In the genomic region with DNA sequence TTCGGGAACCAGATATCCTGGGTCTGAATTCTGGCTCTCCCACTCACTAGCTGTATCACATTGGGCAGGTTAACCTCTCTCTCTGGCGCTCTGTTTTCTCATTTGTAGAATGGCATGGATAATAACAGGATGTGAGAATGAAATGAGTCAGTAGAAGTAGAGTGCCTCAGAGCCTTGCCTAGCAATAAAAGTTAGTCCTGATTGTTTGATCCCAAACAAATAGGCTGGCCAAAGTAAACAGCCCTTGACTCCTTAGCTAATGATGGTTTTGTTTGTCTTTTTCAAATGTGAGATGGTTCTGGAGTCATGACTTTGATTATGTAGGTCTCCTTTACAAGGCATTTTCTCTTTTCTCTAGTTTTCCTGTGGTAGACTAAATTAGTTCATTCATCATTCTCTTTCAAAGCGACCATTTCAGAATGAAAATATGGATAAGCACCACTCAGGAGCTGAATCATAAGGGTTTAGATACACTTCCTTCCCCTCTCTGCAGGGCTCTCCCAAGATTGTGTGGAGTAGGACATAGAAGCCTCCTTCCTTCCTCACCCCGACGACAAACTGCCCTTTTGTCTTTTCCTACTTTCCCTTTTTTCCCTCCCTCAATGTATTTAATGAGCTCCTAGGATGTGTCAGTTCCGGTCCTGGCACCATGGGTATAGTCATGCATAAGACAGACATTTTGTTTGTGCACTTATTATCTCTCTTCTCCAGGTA, we compare ENCODE assay signal across 1 cellular context.
TF ChIP-seq lines count a peak whose summit lies in the region.

No MANE protein-coding gene starts in this region.

TF ChIP-seq in HCT116, 20 proteins besides CTCF, POLR2A, EP300 and RAD21 (continued from another document):
- TF ChIP-seq, protein P1, sequence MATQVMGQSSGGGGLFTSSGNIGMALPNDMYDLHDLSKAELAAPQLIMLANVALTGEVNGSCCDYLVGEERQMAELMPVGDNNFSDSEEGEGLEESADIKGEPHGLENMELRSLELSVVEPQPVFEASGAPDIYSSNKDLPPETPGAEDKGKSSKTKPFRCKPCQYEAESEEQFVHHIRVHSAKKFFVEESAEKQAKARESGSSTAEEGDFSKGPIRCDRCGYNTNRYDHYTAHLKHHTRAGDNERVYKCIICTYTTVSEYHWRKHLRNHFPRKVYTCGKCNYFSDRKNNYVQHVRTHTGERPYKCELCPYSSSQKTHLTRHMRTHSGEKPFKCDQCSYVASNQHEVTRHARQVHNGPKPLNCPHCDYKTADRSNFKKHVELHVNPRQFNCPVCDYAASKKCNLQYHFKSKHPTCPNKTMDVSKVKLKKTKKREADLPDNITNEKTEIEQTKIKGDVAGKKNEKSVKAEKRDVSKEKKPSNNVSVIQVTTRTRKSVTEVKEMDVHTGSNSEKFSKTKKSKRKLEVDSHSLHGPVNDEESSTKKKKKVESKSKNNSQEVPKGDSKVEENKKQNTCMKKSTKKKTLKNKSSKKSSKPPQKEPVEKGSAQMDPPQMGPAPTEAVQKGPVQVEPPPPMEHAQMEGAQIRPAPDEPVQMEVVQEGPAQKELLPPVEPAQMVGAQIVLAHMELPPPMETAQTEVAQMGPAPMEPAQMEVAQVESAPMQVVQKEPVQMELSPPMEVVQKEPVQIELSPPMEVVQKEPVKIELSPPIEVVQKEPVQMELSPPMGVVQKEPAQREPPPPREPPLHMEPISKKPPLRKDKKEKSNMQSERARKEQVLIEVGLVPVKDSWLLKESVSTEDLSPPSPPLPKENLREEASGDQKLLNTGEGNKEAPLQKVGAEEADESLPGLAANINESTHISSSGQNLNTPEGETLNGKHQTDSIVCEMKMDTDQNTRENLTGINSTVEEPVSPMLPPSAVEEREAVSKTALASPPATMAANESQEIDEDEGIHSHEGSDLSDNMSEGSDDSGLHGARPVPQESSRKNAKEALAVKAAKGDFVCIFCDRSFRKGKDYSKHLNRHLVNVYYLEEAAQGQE (IDR thresholded peaks at IDR 0.05; ENCODE audit: low read depth), result no peak
- TF ChIP-seq JUND (IDR thresholded peaks at IDR 0.05) (peak; percentile 94), EGR1 (IDR thresholded peaks at IDR 0.05; ENCODE audit: low read depth) (0 out of 2 replicates have a peak, but pooled peaks have one; percentile 36), CBX3 (IDR thresholded peaks at IDR 0.05; ENCODE audit: low read depth) (peak; percentile 92), SP1 (IDR thresholded peaks at IDR 0.05; ENCODE audit: low read depth) (peak; percentile 95), TCF7L2 (IDR thresholded peaks at IDR 0.05; ENCODE audit: borderline replicate concordance, extremely low read depth, insufficient read depth, insufficient read length) (no peak), ZNF274 (IDR thresholded peaks at IDR 0.05; ENCODE audit: low read depth, low read length) (no peak), EZH2 (IDR thresholded peaks at IDR 0.05) (no peak), CEBPB (IDR thresholded peaks at IDR 0.05; ENCODE audit: low read depth) (peak; percentile 83), YY1 (IDR thresholded peaks at IDR 0.05; ENCODE audit: extremely low read depth, insufficient replicate concordance, low read depth, low read length) (peak; percentile 44), SRF (IDR thresholded peaks at IDR 0.05; ENCODE audit: low read depth) (0 out of 2 replicates have a peak, but pooled peaks have one; percentile 54), EZH2phosphoT487 (IDR thresholded peaks at IDR 0.05; ENCODE audit: borderline replicate concordance) (no peak)
- TF ChIP-seq, protein P2, sequence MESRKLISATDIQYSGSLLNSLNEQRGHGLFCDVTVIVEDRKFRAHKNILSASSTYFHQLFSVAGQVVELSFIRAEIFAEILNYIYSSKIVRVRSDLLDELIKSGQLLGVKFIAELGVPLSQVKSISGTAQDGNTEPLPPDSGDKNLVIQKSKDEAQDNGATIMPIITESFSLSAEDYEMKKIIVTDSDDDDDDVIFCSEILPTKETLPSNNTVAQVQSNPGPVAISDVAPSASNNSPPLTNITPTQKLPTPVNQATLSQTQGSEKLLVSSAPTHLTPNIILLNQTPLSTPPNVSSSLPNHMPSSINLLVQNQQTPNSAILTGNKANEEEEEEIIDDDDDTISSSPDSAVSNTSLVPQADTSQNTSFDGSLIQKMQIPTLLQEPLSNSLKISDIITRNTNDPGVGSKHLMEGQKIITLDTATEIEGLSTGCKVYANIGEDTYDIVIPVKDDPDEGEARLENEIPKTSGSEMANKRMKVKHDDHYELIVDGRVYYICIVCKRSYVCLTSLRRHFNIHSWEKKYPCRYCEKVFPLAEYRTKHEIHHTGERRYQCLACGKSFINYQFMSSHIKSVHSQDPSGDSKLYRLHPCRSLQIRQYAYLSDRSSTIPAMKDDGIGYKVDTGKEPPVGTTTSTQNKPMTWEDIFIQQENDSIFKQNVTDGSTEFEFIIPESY (IDR thresholded peaks at IDR 0.05; ENCODE audit: extremely low read depth, insufficient replicate concordance, low read length), result peak; percentile 69
- TF ChIP-seq, protein P3, sequence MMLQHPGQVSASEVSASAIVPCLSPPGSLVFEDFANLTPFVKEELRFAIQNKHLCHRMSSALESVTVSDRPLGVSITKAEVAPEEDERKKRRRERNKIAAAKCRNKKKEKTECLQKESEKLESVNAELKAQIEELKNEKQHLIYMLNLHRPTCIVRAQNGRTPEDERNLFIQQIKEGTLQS (IDR thresholded peaks at IDR 0.05), result 0 out of 2 replicates have a peak, but pooled peaks have one; percentile 21
